In the genomic region with DNA sequence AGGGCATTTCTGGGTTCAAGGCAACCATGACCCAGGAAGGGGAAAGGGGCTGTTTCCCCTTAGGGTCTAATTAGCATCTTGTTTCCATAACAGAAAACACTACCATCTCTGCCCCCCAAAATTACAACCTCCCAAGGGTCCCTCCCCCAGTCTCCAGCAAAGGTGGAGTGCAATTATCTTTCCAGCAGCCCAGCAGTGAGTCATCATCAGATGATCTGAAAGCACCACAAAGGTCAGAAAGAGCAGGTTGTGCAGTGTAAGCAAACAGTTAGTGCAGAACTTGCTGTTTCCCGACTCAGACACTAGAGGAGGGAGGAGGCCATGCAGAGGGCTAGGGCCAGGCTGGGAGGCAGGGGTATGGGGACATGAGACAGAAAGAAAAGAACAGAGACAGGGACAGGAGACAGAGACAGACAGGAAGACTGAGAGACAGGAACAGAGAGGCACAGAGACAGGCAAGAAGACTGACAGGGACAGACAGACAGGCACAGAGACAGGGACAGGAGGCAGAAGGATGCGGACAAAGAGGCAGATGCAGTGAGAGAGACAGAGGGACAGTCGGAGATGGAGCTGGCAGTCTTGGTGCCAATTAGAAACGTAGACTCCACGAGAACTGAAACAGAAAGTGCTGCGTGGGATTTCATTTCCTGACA, we compare ENCODE assay signal across 8 cellular contexts.
DNase-seq lines count a peak whose midpoint lies in the region; ATAC-seq and TF ChIP-seq lines count a peak whose summit lies in the region.

No MANE protein-coding gene starts in this region.

- peak overlapping the region; percentile 92 for H3K27ac Mint-ChIP-seq in stimulated activated memory B cell treated with anti-CD40 and anti-IgM and Interleukin-4, amounts not matched to agents 10 μg/mL and 1 μg/mL and 100 μg/mL, for 72 hours

- H3K9me3 Mint-ChIP-seq in stimulated activated memory B cell treated with anti-CD40 and anti-IgM and Interleukin-4, amounts not matched to agents 10 μg/mL and 1 μg/mL and 100 μg/mL, for 72 hours: no peaks in the 10 kb centered on the region

- ATAC-seq in HG02678 (IDR thresholded peaks at IDR 0.05; ENCODE audit: unreplicated experiment) (peak; percentile 91), mucosa of descending colon (peak; percentile 87)
- ATAC-seq in activated CD4-positive, CD25-positive, alpha-beta regulatory T cell treated with anti-CD3 and anti-CD28 coated beads, Interleukin-2, amount 50 U/mL, for 24 hours: peak; percentile 92 to 95
- peak; percentile 95 for ATAC-seq in stimulated activated memory B cell treated with anti-CD40 and anti-IgM and Interleukin-4, amounts not matched to agents 10 μg/mL and 1 μg/mL and 100 μg/mL, for 72 hours

- H3K4me3 ChIP-seq in NB4 (ENCODE audit: low read depth, low read length) (peak overlapping the region; percentile 34), mucosa of descending colon (no peak overlapping the region)
- H3K4me3 ChIP-seq in effector memory CD4-positive, alpha-beta T cell (ENCODE audit: insufficient read depth, low read depth, low read length, poor library complexity, severe bottlenecking): peak overlapping the region; percentile 42

- peaks cover 14% of the 10 kb centered on the region for H3K4me1 ChIP-seq in effector memory CD4-positive, alpha-beta T cell (ENCODE audit: control insufficient read depth, insufficient read depth, low read length, poor library complexity, severe bottlenecking)
- H3K4me1 ChIP-seq in mucosa of descending colon (ENCODE audit: low read depth): peaks cover 31% of the 10 kb centered on the region

- H3K27me3 Mint-ChIP-seq in stimulated activated memory B cell treated with anti-CD40 and anti-IgM and Interleukin-4, amounts not matched to agents 10 μg/mL and 1 μg/mL and 100 μg/mL, for 72 hours: no peaks in the 10 kb centered on the region

- peaks cover 6% of the 10 kb centered on the region for H3K36me3 ChIP-seq in effector memory CD4-positive, alpha-beta T cell (ENCODE audit: control insufficient read depth, insufficient read depth, low read length)
- H3K36me3 ChIP-seq in mucosa of descending colon (ENCODE audit: low read depth): no peaks in the 10 kb centered on the region

- TF ChIP-seq CTCF in NB4 (IDR thresholded peaks at IDR 0.05; ENCODE audit: low read depth, low read length) (peak; percentile 83), mucosa of descending colon (IDR thresholded peaks at IDR 0.05) (no peak)

- intact Hi-C loops in mucosa of descending colon (cut with DNase I, micrococcal nuclease): no loop called here

- peaks cover 24% of the 10 kb centered on the region for H3K36me3 Mint-ChIP-seq in stimulated activated memory B cell treated with anti-CD40 and anti-IgM and Interleukin-4, amounts not matched to agents 10 μg/mL and 1 μg/mL and 100 μg/mL, for 72 hours

- H3K9me3 ChIP-seq in effector memory CD4-positive, alpha-beta T cell (ENCODE audit: control insufficient read depth, low read length): no peaks in the 10 kb centered on the region
- no peaks in the 10 kb centered on the region for H3K9me3 ChIP-seq in mucosa of descending colon

- DNase-seq in activated naive CD4-positive, alpha-beta T cell treated with Interleukin-2 at 50 U/mL for 16 hours: peak; percentile 43
- no peak for DNase-seq in activated naive CD4-positive, alpha-beta T cell (lab: John Stamatoyannopoulos, UW)
- DNase-seq in NB4 (ENCODE audit: low read depth) (peak; percentile 94), mucosa of descending colon (peak; percentile 69 to 74 (median 74))
- DNase-seq in effector memory CD4-positive, alpha-beta T cell: peak in 1 of 3 donors; percentile 7

- H3K27ac ChIP-seq in effector memory CD4-positive, alpha-beta T cell (ENCODE audit: insufficient read depth, low read length, poor library complexity, severe bottlenecking): peak overlapping the region; percentile 18

- H3K27me3 ChIP-seq in effector memory CD4-positive, alpha-beta T cell (replicated peaks; ENCODE audit: control insufficient read depth, insufficient read depth, low read length, poor library complexity, severe bottlenecking): no peaks in the 10 kb centered on the region

- peak overlapping the region; percentile 68 for H3K4me3 Mint-ChIP-seq in stimulated activated memory B cell treated with anti-CD40 and anti-IgM and Interleukin-4, amounts not matched to agents 10 μg/mL and 1 μg/mL and 100 μg/mL, for 72 hours

- peaks cover 51% of the 10 kb centered on the region for H3K4me1 Mint-ChIP-seq in stimulated activated memory B cell treated with anti-CD40 and anti-IgM and Interleukin-4, amounts not matched to agents 10 μg/mL and 1 μg/mL and 100 μg/mL, for 72 hours

- no peak for TF ChIP-seq POLR2A in NB4 (IDR thresholded peaks at IDR 0.05; ENCODE audit: extremely low read depth, insufficient read length)

Comparison
In these comparisons a context has a peak if more than half of its experiments do, and no peak if none do; other contexts are left out.
1. DNase-seq: peak in activated naive CD4-positive, alpha-beta T cell treated with Interleukin-2 at 50 U/mL for 16 hours (single experiment), NB4 (single experiment) and mucosa of descending colon (3 of 3); none in activated naive CD4-positive, alpha-beta T cell (0 of 4).
2. Peak in every context shown above with its lines, with median percentiles within 50 percentile points of each other: ATAC-seq.